2 cellular contexts compared by ENCODE assay signal in the genomic region with DNA sequence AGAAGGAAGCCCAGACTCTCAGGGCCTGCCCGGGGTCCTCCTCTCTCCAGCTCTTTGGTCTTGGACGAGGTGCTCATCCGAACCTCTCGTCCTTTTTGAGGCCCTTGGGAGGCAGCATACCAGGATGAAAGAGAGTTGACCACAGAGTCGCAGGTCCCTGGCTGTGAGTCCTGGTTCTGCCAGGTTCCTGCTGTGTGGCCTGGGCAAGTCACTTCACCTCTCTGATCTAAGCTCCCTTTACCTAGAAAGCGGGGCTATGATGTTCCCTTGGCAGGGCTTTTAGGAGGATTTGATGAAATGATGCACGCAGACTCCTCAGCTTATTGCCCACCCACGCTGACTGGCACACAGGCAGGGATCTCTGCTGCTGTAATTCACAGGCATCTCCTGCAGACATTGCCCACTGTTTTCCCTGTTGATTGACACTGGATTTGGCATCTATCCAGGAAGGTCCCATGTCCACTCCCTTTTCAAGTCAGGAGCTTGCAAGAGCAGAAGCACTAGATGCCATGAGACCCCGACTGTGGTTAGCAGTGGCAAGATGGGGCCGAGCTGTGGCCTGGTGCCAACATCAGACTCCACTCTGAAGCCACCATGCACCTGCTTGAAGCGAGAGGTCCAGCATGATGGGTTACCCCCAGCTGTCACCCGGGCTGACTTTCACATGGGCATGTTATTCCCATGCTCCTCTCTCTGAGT.
TF ChIP-seq lines count a peak whose summit lies in the region.

No MANE protein-coding gene starts in this region.

TF ChIP-seq in GM23338, 12 proteins besides CTCF, POLR2A, EP300 and RAD21 (continues in another document):
- TF ChIP-seq ZNF462 (CRISPR knock-in tag; IDR thresholded peaks at IDR 0.05) (no peak), POLR2AphosphoS5 (IDR thresholded peaks at IDR 0.05; ENCODE audit: low read depth) (no peak), NANOG (IDR thresholded peaks at IDR 0.05; ENCODE audit: borderline replicate concordance) (no peak), EZH2phosphoT487 (IDR thresholded peaks at IDR 0.05; ENCODE audit: unreplicated experiment) (no peak), ZNF331 (CRISPR knock-in tag; IDR thresholded peaks at IDR 0.05; ENCODE audit: low read depth) (no peak), STAT1 (IDR thresholded peaks at IDR 0.05; ENCODE audit: unreplicated experiment) (no peak), JUNB (IDR thresholded peaks at IDR 0.05; ENCODE audit: unreplicated experiment) (no peak), CREB1 (CRISPR knock-in tag; IDR thresholded peaks at IDR 0.05; ENCODE audit: low read depth) (no peak), REST (IDR thresholded peaks at IDR 0.05; ENCODE audit: unreplicated experiment) (no peak)

TF ChIP-seq in K562, 482 proteins besides CTCF, POLR2A, EP300 and RAD21:
- TF ChIP-seq PKNOX1 (IDR thresholded peaks at IDR 0.05): peak; percentile 80
- TF ChIP-seq GATAD2B (IDR thresholded peaks at IDR 0.05; ENCODE audit: borderline replicate concordance): no peak
- peak; percentile 81 for TF ChIP-seq NFIC (IDR thresholded peaks at IDR 0.05)
- no peak for TF ChIP-seq ZNF561 (CRISPR knock-in tag; conservative IDR thresholded peaks at IDR 0.05)
- TF ChIP-seq, protein P1, sequence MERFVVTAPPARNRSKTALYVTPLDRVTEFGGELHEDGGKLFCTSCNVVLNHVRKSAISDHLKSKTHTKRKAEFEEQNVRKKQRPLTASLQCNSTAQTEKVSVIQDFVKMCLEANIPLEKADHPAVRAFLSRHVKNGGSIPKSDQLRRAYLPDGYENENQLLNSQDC (CRISPR knock-in tag; IDR thresholded peaks at IDR 0.05): no peak
- TF ChIP-seq HNRNPH1 (optimal IDR thresholded peaks at IDR 0.05; ENCODE audit: low read depth, low read length): no peak
